In the genomic region with DNA sequence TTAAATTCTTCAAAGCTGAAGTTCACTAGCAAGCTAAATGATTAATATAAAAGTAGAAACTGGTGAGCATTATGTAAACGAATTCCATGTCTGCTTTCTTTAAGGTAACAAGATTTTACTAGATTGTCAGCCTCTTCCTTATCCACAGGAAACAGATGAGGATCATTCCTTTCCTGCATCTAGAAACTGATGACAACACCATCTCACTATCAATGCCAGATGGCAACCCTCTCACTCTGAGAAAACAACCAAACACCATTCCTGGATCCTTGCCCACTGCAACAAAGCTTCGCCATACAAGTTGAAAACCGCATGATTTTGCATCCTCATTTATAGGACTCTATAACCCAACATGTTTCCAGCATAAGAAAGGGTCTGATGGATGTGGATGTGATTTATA, we compare ENCODE assay signal across 10 cellular contexts.
DNase-seq lines count a peak whose midpoint lies in the region; ATAC-seq and TF ChIP-seq lines count a peak whose summit lies in the region.
"Had no signal": no experiment of that assay in that cellular context is flagged by ENCODE, and none has a peak within 500 bp of the region (broad histone marks: within the 10 kb centered on the region; RNA-seq: fewer than 3 reads in every experiment).

No MANE protein-coding gene starts in this region.

- TF ChIP-seq CTCF in AG04450 (IDR thresholded peaks at IDR 0.05; ENCODE audit: low read depth, low read length) (no peak), fibroblast of villous mesenchyme (IDR thresholded peaks at IDR 0.05; ENCODE audit: insufficient read depth, low read depth, low read length) (no peak), GM10248 (IDR thresholded peaks at IDR 0.05; ENCODE audit: control extremely low read depth, extremely low read depth, low read depth, missing control alignments) (no peak)

- POLR2A ChIA-PET in AG04450 (lab: Yijun Ruan, JAX), result no interaction called here
- POLR2A ChIA-PET in GM10248 (lab: Yijun Ruan, JAX), result no interaction called here
- POLR2A ChIA-PET in activated CD4-positive, alpha-beta memory T cell treated with anti-CD3 and anti-CD28 coated beads, Interleukin-2, amount 10 ng/mL, durations not matched to agents 7 days and 5 days (lab: Charles Lee), result no interaction called here

- H3K27me3 ChIP-seq in AG04450 (ENCODE audit: control insufficient read depth, insufficient read depth, low read length), result no peaks in the 10 kb centered on the region
- H3K27me3 ChIP-seq: left lung had no signal

- CTCF ChIA-PET in AG04450 (lab: Charles Lee), result no interaction called here
- CTCF ChIA-PET in GM10248 (lab: Yijun Ruan, JAX), result interaction anchor here (1.6 kb wide), 1 partner anchor 10 kb away, joined by 5 read pairs; no protein-coding TSS in a partner anchor
- CTCF ChIA-PET in activated CD4-positive, alpha-beta memory T cell treated with anti-CD3 and anti-CD28 coated beads, Interleukin-2, amount 10 ng/mL, durations not matched to agents 7 days and 5 days (lab: Charles Lee), result no interaction called here

- H3K36me3 Mint-ChIP-seq in activated T-cell treated with anti-CD3 and anti-CD28 coated beads, Interleukin-2, amount 50 U/mL, for 4 hours (ENCODE audit: insufficient read depth), result no peaks in the 10 kb centered on the region
- no peaks in the 10 kb centered on the region for H3K36me3 Mint-ChIP-seq in activated CD4-positive, alpha-beta memory T cell treated with anti-CD3 and anti-CD28 coated beads, Interleukin-2, amount 10 ng/mL, durations not matched to agents 7 days and 5 days (ENCODE audit: low read depth)
- H3K36me3 Mint-ChIP-seq in stimulated activated effector memory CD8-positive, alpha-beta T cell treated with anti-CD3 and anti-CD28 coated beads, Interleukin-12 subunit alpha, Interleukin-12 subunit beta, amount 100 ng/mL, for 72 hours, result no peaks in the 10 kb centered on the region

- peaks cover 2% of the 10 kb centered on the region for H3K27me3 Mint-ChIP-seq in activated T-cell treated with anti-CD3 and anti-CD28 coated beads, Interleukin-2, amount 50 U/mL, for 4 hours (ENCODE audit: low read depth)
- no peaks in the 10 kb centered on the region for H3K27me3 Mint-ChIP-seq in activated CD4-positive, alpha-beta memory T cell treated with anti-CD3 and anti-CD28 coated beads, Interleukin-2, amount 10 ng/mL, durations not matched to agents 7 days and 5 days

- peak; percentile 89 for ATAC-seq in SK-N-SH treated with all-trans-retinoic acid at 6 μM for 48 hours
- ATAC-seq in activated T-cell treated with anti-CD3 and anti-CD28 coated beads, Interleukin-2, amount 50 U/mL, for 4 hours, result no peak
- no peak for ATAC-seq in stimulated activated effector memory CD8-positive, alpha-beta T cell treated with anti-CD3 and anti-CD28 coated beads, Interleukin-12 subunit alpha, Interleukin-12 subunit beta, amount 100 ng/mL, for 72 hours
- ATAC-seq: left lung had no signal

- DNase-seq in AG04450 (ENCODE audit: low read depth, low spot score) (peak; percentile 52), H4 (ENCODE audit: low spot score) (peak; percentile 19), fibroblast of villous mesenchyme (ENCODE audit: low read depth) (peak; percentile 79), GM10248 (ENCODE audit: extremely low spot score) (no peak)
- DNase-seq in activated T-cell treated with anti-CD3 and anti-CD28 coated beads, Interleukin-2, amount 50 U/mL, for 4 hours, result no peak
- DNase-seq in activated CD4-positive, alpha-beta memory T cell treated with anti-CD3 and anti-CD28 coated beads, Interleukin-2, amount 10 ng/mL, durations not matched to agents 7 days and 5 days, result no peak
- no peak for DNase-seq in stimulated activated effector memory CD8-positive, alpha-beta T cell treated with anti-CD3 and anti-CD28 coated beads, Interleukin-12 subunit alpha, Interleukin-12 subunit beta, amount 100 ng/mL, for 72 hours (ENCODE audit: low spot score in 2 of 2)
- DNase-seq: left lung had no signal

- H3K9me3 ChIP-seq in AG04450 (ENCODE audit: control insufficient read depth, insufficient read depth, low read length), result no peaks in the 10 kb centered on the region
- H3K9me3 ChIP-seq: left lung had no signal

- no peak overlapping the region for H3K4me3 Mint-ChIP-seq in activated T-cell treated with anti-CD3 and anti-CD28 coated beads, Interleukin-2, amount 50 U/mL, for 4 hours
- H3K4me3 Mint-ChIP-seq in activated CD4-positive, alpha-beta memory T cell treated with anti-CD3 and anti-CD28 coated beads, Interleukin-2, amount 10 ng/mL, durations not matched to agents 7 days and 5 days, result no peak overlapping the region
- H3K4me3 Mint-ChIP-seq in stimulated activated effector memory CD8-positive, alpha-beta T cell treated with anti-CD3 and anti-CD28 coated beads, Interleukin-12 subunit alpha, Interleukin-12 subunit beta, amount 100 ng/mL, for 72 hours, result no peak overlapping the region
- H3K4me3 Mint-ChIP-seq: dendritic cell treated with granulocyte-macrophage colony-stimulating factor and Interleukin-4, amounts not matched to agents 40 ng/mL and 50 ng/mL, for 4 days had no signal

- H3K4me1 Mint-ChIP-seq in activated T-cell treated with anti-CD3 and anti-CD28 coated beads, Interleukin-2, amount 50 U/mL, for 4 hours (ENCODE audit: low read depth), result no peaks in the 10 kb centered on the region
- H3K4me1 Mint-ChIP-seq in activated CD4-positive, alpha-beta memory T cell treated with anti-CD3 and anti-CD28 coated beads, Interleukin-2, amount 10 ng/mL, durations not matched to agents 7 days and 5 days, result no peaks in the 10 kb centered on the region
- H3K4me1 Mint-ChIP-seq in stimulated activated effector memory CD8-positive, alpha-beta T cell treated with anti-CD3 and anti-CD28 coated beads, Interleukin-12 subunit alpha, Interleukin-12 subunit beta, amount 100 ng/mL, for 72 hours, result no peaks in the 10 kb centered on the region

- H3K4me3 ChIP-seq in AG04450 (ENCODE audit: low read depth, low read length) (no peak overlapping the region), fibroblast of villous mesenchyme (ENCODE audit: low read depth, low read length) (no peak overlapping the region)
- H3K4me3 ChIP-seq: left lung had no signal

- no peak overlapping the region for H3K27ac ChIP-seq in AG04450 (ENCODE audit: low read depth, low read length)

- no peaks in the 10 kb centered on the region for H3K9me3 Mint-ChIP-seq in activated T-cell treated with anti-CD3 and anti-CD28 coated beads, Interleukin-2, amount 50 U/mL, for 4 hours
- H3K9me3 Mint-ChIP-seq in activated CD4-positive, alpha-beta memory T cell treated with anti-CD3 and anti-CD28 coated beads, Interleukin-2, amount 10 ng/mL, durations not matched to agents 7 days and 5 days, result peaks cover 4% of the 10 kb centered on the region
- H3K9me3 Mint-ChIP-seq in stimulated activated effector memory CD8-positive, alpha-beta T cell treated with anti-CD3 and anti-CD28 coated beads, Interleukin-12 subunit alpha, Interleukin-12 subunit beta, amount 100 ng/mL, for 72 hours, result no peaks in the 10 kb centered on the region
- H3K9me3 Mint-ChIP-seq: dendritic cell treated with granulocyte-macrophage colony-stimulating factor and Interleukin-4, amounts not matched to agents 40 ng/mL and 50 ng/mL, for 4 days had no signal

- no peak overlapping the region for H3K27ac Mint-ChIP-seq in activated CD4-positive, alpha-beta memory T cell treated with anti-CD3 and anti-CD28 coated beads, Interleukin-2, amount 10 ng/mL, durations not matched to agents 7 days and 5 days
- no peak overlapping the region for H3K27ac Mint-ChIP-seq in stimulated activated effector memory CD8-positive, alpha-beta T cell treated with anti-CD3 and anti-CD28 coated beads, Interleukin-12 subunit alpha, Interleukin-12 subunit beta, amount 100 ng/mL, for 72 hours
- H3K27ac Mint-ChIP-seq: dendritic cell treated with granulocyte-macrophage colony-stimulating factor and Interleukin-4, amounts not matched to agents 40 ng/mL and 50 ng/mL, for 4 days had no signal

TF ChIP-seq in SK-N-SH treated with all-trans-retinoic acid at 6 μM for 48 hours, 23 proteins besides CTCF, POLR2A, EP300 and RAD21:
- TF ChIP-seq TCF4 (CRISPR knock-in tag; IDR thresholded peaks at IDR 0.05; ENCODE audit: borderline replicate concordance) (peak; percentile 82; the same call in 1 of the 2 replicates), ARNTL (CRISPR knock-in tag; IDR thresholded peaks at IDR 0.05; ENCODE audit: borderline replicate concordance, low read depth) (0 out of 2 replicates have a peak, but pooled peaks have one; percentile 29)
- TF ChIP-seq, protein P1, sequence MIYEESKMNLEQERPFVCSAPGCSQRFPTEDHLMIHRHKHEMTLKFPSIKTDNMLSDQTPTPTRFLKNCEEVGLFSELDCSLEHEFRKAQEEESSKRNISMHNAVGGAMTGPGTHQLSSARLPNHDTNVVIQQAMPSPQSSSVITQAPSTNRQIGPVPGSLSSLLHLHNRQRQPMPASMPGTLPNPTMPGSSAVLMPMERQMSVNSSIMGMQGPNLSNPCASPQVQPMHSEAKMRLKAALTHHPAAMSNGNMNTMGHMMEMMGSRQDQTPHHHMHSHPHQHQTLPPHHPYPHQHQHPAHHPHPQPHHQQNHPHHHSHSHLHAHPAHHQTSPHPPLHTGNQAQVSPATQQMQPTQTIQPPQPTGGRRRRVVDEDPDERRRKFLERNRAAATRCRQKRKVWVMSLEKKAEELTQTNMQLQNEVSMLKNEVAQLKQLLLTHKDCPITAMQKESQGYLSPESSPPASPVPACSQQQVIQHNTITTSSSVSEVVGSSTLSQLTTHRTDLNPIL (CRISPR knock-in tag; IDR thresholded peaks at IDR 0.05; ENCODE audit: low read depth), result no peak

Comparison
In these comparisons a context has a peak if more than half of its experiments do, and no peak if none do; other contexts are left out.
1. DNase-seq: peak in AG04450 (single experiment), H4 (single experiment) and fibroblast of villous mesenchyme (single experiment); none in activated T-cell treated with anti-CD3 and anti-CD28 coated beads, Interleukin-2, amount 50 U/mL, for 4 hours (single experiment), GM10248 (single experiment), activated CD4-positive, alpha-beta memory T cell treated with anti-CD3 and anti-CD28 coated beads, Interleukin-2, amount 10 ng/mL, durations not matched to agents 7 days and 5 days (single experiment) and stimulated activated effector memory CD8-positive, alpha-beta T cell treated with anti-CD3 and anti-CD28 coated beads, Interleukin-12 subunit alpha, Interleukin-12 subunit beta, amount 100 ng/mL, for 72 hours (0 of 2).